ENCODE assay signal across 21 cellular contexts in the genomic region with DNA sequence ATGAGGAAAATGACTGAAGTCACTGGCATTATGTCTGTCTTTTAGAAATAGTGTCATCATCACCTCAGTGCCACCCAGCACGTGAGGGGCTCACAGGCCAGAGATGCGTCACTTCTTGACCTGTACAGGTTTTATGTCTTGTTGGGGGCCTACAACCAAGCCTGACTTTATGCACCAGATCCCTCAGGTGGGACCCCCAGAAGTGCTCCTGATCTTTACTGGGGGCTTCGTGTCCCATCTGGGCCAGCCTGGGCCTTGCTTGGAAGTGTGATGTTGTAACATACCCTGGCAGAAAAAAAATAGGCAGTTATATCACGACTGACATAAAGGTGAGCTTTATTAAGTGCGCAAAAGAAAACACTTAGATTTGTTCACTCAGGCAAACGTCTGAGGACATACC. TPM values are rescaled to one million over a fixed set of nuclear protein-coding genes. Genes with fewer than 3 reads are reported as not detected.
DNase-seq lines count a peak whose midpoint lies in the region; ATAC-seq, FAIRE-seq and TF ChIP-seq lines count a peak whose summit lies in the region.
"Had no signal": no experiment of that assay in that cellular context is flagged by ENCODE, and none has a peak within 500 bp of the region (broad histone marks: within the 10 kb centered on the region; RNA-seq: fewer than 3 reads in every experiment).

No MANE protein-coding gene starts in this region.

- TF ChIP-seq POLR2A in GM12892 (IDR thresholded peaks at IDR 0.05; ENCODE audit: low read depth, low read length): no peak

- no peaks in the 10 kb centered on the region for H3K9me3 Mint-ChIP-seq in activated CD8-positive, alpha-beta memory T cell treated with anti-CD3 and anti-CD28 coated beads, Interleukin-2, amount 10 ng/mL, durations not matched to agents 7 days and 5 days (ENCODE audit: low read depth)
- no peaks in the 10 kb centered on the region for H3K9me3 Mint-ChIP-seq in nephron progenitor cell
- H3K9me3 Mint-ChIP-seq: CD4-positive, alpha-beta T cell; HFFc6 had no signal

- H3K27me3 Mint-ChIP-seq in activated CD8-positive, alpha-beta memory T cell treated with anti-CD3 and anti-CD28 coated beads, Interleukin-2, amount 10 ng/mL, durations not matched to agents 7 days and 5 days: peaks cover 20% of the 10 kb centered on the region
- H3K27me3 Mint-ChIP-seq in nephron progenitor cell (ENCODE audit: low read depth, poor library complexity): peaks cover 5% of the 10 kb centered on the region

- peak; percentile 9 for DNase-seq in activated CD8-positive, alpha-beta memory T cell treated with anti-CD3 and anti-CD28 coated beads, Interleukin-2, amount 10 ng/mL, durations not matched to agents 7 days and 5 days
- no peak for DNase-seq in activated CD8-positive, alpha-beta memory T cell treated with anti-CD3 and anti-CD28 coated beads, Interleukin-2, amount 50 U/mL, for 4 hours
- DNase-seq in islet precursor cell (peak; percentile 35), nephron progenitor cell (no peak), NCI-H1417 (lab: John Stamatoyannopoulos, UW) (no peak), GM12892 (ENCODE audit: insufficient read length) (no peak)
- DNase-seq: AML-193; CD4-positive, alpha-beta T cell; DMS153; DMS79; GDM1; GOT3; H7; HFFc6 had no signal

- TF ChIP-seq CTCF in nephron progenitor cell (IDR thresholded peaks at IDR 0.05): no peak

- H3K4me1 Mint-ChIP-seq in activated CD8-positive, alpha-beta memory T cell treated with anti-CD3 and anti-CD28 coated beads, Interleukin-2, amount 10 ng/mL, durations not matched to agents 7 days and 5 days: no peaks in the 10 kb centered on the region
- H3K4me1 Mint-ChIP-seq in nephron progenitor cell: no peaks in the 10 kb centered on the region

- no peak overlapping the region for H3K4me3 Mint-ChIP-seq in activated CD8-positive, alpha-beta memory T cell treated with anti-CD3 and anti-CD28 coated beads, Interleukin-2, amount 10 ng/mL, durations not matched to agents 7 days and 5 days
- no peak overlapping the region for H3K4me3 Mint-ChIP-seq in nephron progenitor cell
- H3K4me3 Mint-ChIP-seq: CD4-positive, alpha-beta T cell; HFFc6 had no signal

- no peak overlapping the region for H3K27ac Mint-ChIP-seq in activated CD8-positive, alpha-beta memory T cell treated with anti-CD3 and anti-CD28 coated beads, Interleukin-2, amount 10 ng/mL, durations not matched to agents 7 days and 5 days
- H3K27ac Mint-ChIP-seq in nephron progenitor cell: peak overlapping the region; percentile 97
- H3K27ac Mint-ChIP-seq: CD4-positive, alpha-beta T cell; HFFc6 had no signal

- FAIRE-seq in GM12892 (lab: Jason Lieb, UNC): no peak
- FAIRE-seq: A549, HepG2 had no signal

- CTCF ChIA-PET in activated CD8-positive, alpha-beta memory T cell treated with anti-CD3 and anti-CD28 coated beads, Interleukin-2, amount 10 ng/mL, durations not matched to agents 7 days and 5 days (lab: Charles Lee): interaction anchor here (1.0 kb wide), 1 partner anchor 12 kb away, joined by 3 read pairs; no protein-coding TSS in a partner anchor

- H3K36me3 Mint-ChIP-seq in activated CD8-positive, alpha-beta memory T cell treated with anti-CD3 and anti-CD28 coated beads, Interleukin-2, amount 10 ng/mL, durations not matched to agents 7 days and 5 days: no peaks in the 10 kb centered on the region
- H3K36me3 Mint-ChIP-seq in nephron progenitor cell (ENCODE audit: low read depth): no peaks in the 10 kb centered on the region

- no peak for ATAC-seq in activated CD8-positive, alpha-beta memory T cell treated with anti-CD3 and anti-CD28 coated beads, Interleukin-2, amount 10 ng/mL, durations not matched to agents 7 days and 5 days
- ATAC-seq in GM18907 (IDR thresholded peaks at IDR 0.05; ENCODE audit: unreplicated experiment): no peak
- ATAC-seq: A549, HCT116, HepG2 had no signal

RNA-seq across cellular contexts. Expression of gene GNAL, which starts 21.5 kb away (rescaled TPM):
- under 1 TPM in 1 of 2 experiments, not detected in 1; 0.52 TPM for total RNA-seq in activated CD8-positive, alpha-beta memory T cell treated with anti-CD3 and anti-CD28 coated beads, Interleukin-2, amount 10 ng/mL, durations not matched to agents 7 days and 5 days
- 0.30 TPM for polyA plus RNA-seq in GM12892 (2012; ENCODE audit: missing spikeins)

RNA-seq across cellular contexts. Expression of gene SLC35G4, which starts 58.2 kb away (rescaled TPM):
- not detected for total RNA-seq in activated CD8-positive, alpha-beta memory T cell treated with anti-CD3 and anti-CD28 coated beads, Interleukin-2, amount 10 ng/mL, durations not matched to agents 7 days and 5 days
- polyA plus RNA-seq in GM12892 (2012; ENCODE audit: missing spikeins): not detected
- total RNA-seq: Caco-2; CD4-positive, alpha-beta T cell; Daoy; H7; HepG2; HFFc6 had no signal
- polyA plus RNA-seq: A549, BJ, HepG2 had no signal

Comparison
In these comparisons a context has a peak if more than half of its experiments do, and no peak if none do; other contexts are left out.
1. DNase-seq: peak in activated CD8-positive, alpha-beta memory T cell treated with anti-CD3 and anti-CD28 coated beads, Interleukin-2, amount 10 ng/mL, durations not matched to agents 7 days and 5 days (single experiment) and islet precursor cell (single experiment); none in activated CD8-positive, alpha-beta memory T cell treated with anti-CD3 and anti-CD28 coated beads, Interleukin-2, amount 50 U/mL, for 4 hours (single experiment), nephron progenitor cell (single experiment), NCI-H1417 (0 of 3) and GM12892 (single experiment).